Comparison of ENCODE assay signal across 18 cellular contexts in genomic region chr1:12057940-12058687, GRCh38. TPM values are rescaled to one million over a fixed set of nuclear protein-coding genes. Genes with fewer than 3 reads are reported as not detected.
DNase-seq lines count a peak whose midpoint lies in the region; ATAC-seq, FAIRE-seq and TF ChIP-seq lines count a peak whose summit lies in the region.
"Had no signal": no experiment of that assay in that cellular context is flagged by ENCODE, and none has a peak within 500 bp of the region (broad histone marks: within the 10 kb centered on the region; RNA-seq: fewer than 3 reads in every experiment).

No MANE protein-coding gene starts in this region.

- 85% methylated on average over 2 of the region's 4 CpGs for WGBS in A549 (ENCODE audit: missing lambda C conversion rate)
- 50% methylated on average over 4 of the region's 4 CpGs for WGBS in GM12878 (ENCODE audit: insufficient coverage, insufficient replicate concordance, low lambda C conversion rate, missing lambda C conversion rate)
- WGBS in upper lobe of left lung, 2 donors = 76 to 87% methylated on average over 3 to 4 of the region's 4 CpGs

- H3K4me3 Mint-ChIP-seq in activated CD4-positive, alpha-beta memory T cell treated with anti-CD3 and anti-CD28 coated beads, Interleukin-2, amount 10 ng/mL, durations not matched to agents 7 days and 5 days = no peak overlapping the region
- no peak overlapping the region for H3K4me3 Mint-ChIP-seq in activated CD4-positive, alpha-beta memory T cell treated with anti-CD3 and anti-CD28 coated beads for 36 hours
- H3K4me3 Mint-ChIP-seq: B cell; CD4-positive, alpha-beta T cell had no signal

- RAD21 ChIA-PET in GM12878 (lab: Charles Lee; ENCODE audit: unreplicated experiment) = interaction anchor here (0.6 to 5.7 kb wide), 9 partner anchors 9 to 140 kb away, joined by 3 to 34 read pairs (median 9); partner anchors contain the start of gene MIIP

- no peak for TF ChIP-seq POLR2A in A549 (IDR thresholded peaks at IDR 0.05; ENCODE audit: low read length)
- TF ChIP-seq POLR2A in GM12878 (IDR thresholded peaks at IDR 0.05; ENCODE audit: low read depth, low read length) = no peak
- TF ChIP-seq POLR2A in upper lobe of left lung (IDR thresholded peaks at IDR 0.05) = no peak

- intact Hi-C loops in activated CD4-positive, alpha-beta memory T cell treated with anti-CD3 and anti-CD28 coated beads for 36 hours (cut with micrococcal nuclease) = no loop called here
- intact Hi-C loops in GM12878 (cut with micrococcal nuclease; ENCODE audit: unreplicated experiment) = no loop called here

- TF ChIP-seq CTCF in A549 (IDR thresholded peaks at IDR 0.05) = no peak
- no peak for TF ChIP-seq CTCF in GM12878 (IDR thresholded peaks at IDR 0.05 in 2 of 3, conservative IDR thresholded peaks at IDR 0.05 in 1 of 3; ENCODE audit: control insufficient read depth in 2 of 3, extremely low read depth in 1 of 3, insufficient read depth in 1 of 3, low read depth in 3 of 3, low read length in 3 of 3)
- TF ChIP-seq CTCF in upper lobe of left lung (IDR thresholded peaks at IDR 0.05) = no peak

- H3K36me3 ChIP-seq in GM12878 (ENCODE audit: control insufficient read depth in 2 of 2, insufficient read depth in 2 of 2, low read length in 1 of 2) (no peaks in the 10 kb centered on the region), upper lobe of left lung (no peaks in the 10 kb centered on the region)

- H3K9ac ChIP-seq in GM12878 (ENCODE audit: control insufficient read depth, insufficient read depth, low read length) = no peak overlapping the region; the same call in 1 of the 2 replicates
- H3K9ac ChIP-seq: GM23248 had no signal

- SMC1A ChIA-PET in GM12878 (lab: Charles Lee; ENCODE audit: uncharacterized antibody, unreplicated experiment) = interaction anchor here (1.0 to 14.3 kb wide), 5 partner anchors 10 to 24 kb away, joined by 3 to 209 read pairs (median 37); partner anchors contain the start of gene TNFRSF8

- peaks cover 83% of the 10 kb centered on the region for H3K4me1 Mint-ChIP-seq in activated CD4-positive, alpha-beta memory T cell treated with anti-CD3 and anti-CD28 coated beads, Interleukin-2, amount 10 ng/mL, durations not matched to agents 7 days and 5 days
- H3K4me1 Mint-ChIP-seq in activated CD4-positive, alpha-beta memory T cell treated with anti-CD3 and anti-CD28 coated beads for 36 hours (ENCODE audit: low read depth) = peaks cover 77% of the 10 kb centered on the region

- no peaks in the 10 kb centered on the region for H3K27me3 ChIP-seq in GM12878 (replicated peaks in 1 of 2; ENCODE audit: control insufficient read depth in 2 of 2, insufficient read depth in 2 of 2, low read length in 1 of 2)
- H3K27me3 ChIP-seq in upper lobe of left lung = peaks cover 0 to 4% (median 2%) of the 10 kb centered on the region in 4 donors

- CTCF ChIA-PET in activated CD4-positive, alpha-beta memory T cell treated with anti-CD3 and anti-CD28 coated beads, Interleukin-2, amount 10 ng/mL, durations not matched to agents 7 days and 5 days (lab: Charles Lee) = interaction anchor here (0.9 kb wide), 1 partner anchor 11 kb away, joined by 3 read pairs; no protein-coding TSS in a partner anchor
- CTCF ChIA-PET in activated CD4-positive, alpha-beta memory T cell treated with anti-CD3 and anti-CD28 coated beads for 36 hours (lab: Charles Lee) = interaction anchor here (0.8 to 1.2 kb wide), 4 partner anchors 10 to 21 kb away, joined by 3 to 5 read pairs (median 3); no protein-coding TSS in a partner anchor
- CTCF ChIA-PET in A549 (lab: Yijun Ruan, JAX) (interaction anchor here (1.4 kb wide), 1 partner anchor 14 kb away, joined by 3 read pairs; no protein-coding TSS in a partner anchor), GM12878 (lab: Yijun Ruan, JAX) (interaction anchor here (1.0 to 3.6 kb wide), 7 partner anchors 8 to 39 kb away, joined by 3 to 16 read pairs (median 5); partner anchors contain the start of gene MIIP)

- BruUV-seq in GM12878 (replicated peaks; lab: Mats Ljungman, UMichigan) = no TSS peak

- no peak overlapping the region for H3K27ac ChIP-seq in A549
- peak overlapping the region; percentile 80 for H3K27ac ChIP-seq in GM12878 (ENCODE audit: control insufficient read depth, insufficient read depth)
- H3K27ac ChIP-seq in upper lobe of left lung = no peak overlapping the region
- H3K27ac ChIP-seq: GM23248 had no signal

- POLR2A ChIA-PET in activated CD4-positive, alpha-beta memory T cell treated with anti-CD3 and anti-CD28 coated beads, Interleukin-2, amount 10 ng/mL, durations not matched to agents 7 days and 5 days (lab: Charles Lee) = interaction anchor here (0.8 to 6.6 kb wide), 7 partner anchors 8 to 149 kb away, joined by 3 to 47 read pairs (median 9); partner anchors contain the start of gene TNFRSF8
- POLR2A ChIA-PET in activated CD4-positive, alpha-beta memory T cell treated with anti-CD3 and anti-CD28 coated beads for 36 hours (lab: Charles Lee) = interaction anchor here (1.3 to 4.4 kb wide), 5 partner anchors 9 to 150 kb away, joined by 3 to 23 read pairs (median 17); partner anchors contain the start of gene MIIP
- POLR2A ChIA-PET in A549 (lab: Yijun Ruan, JAX) = no interaction called here
- POLR2A ChIA-PET in GM12878 (lab: Charles Lee) = interaction anchor here (0.6 to 11.1 kb wide), 9 partner anchors 9 to 150 kb away, joined by 3 to 134 read pairs (median 10); partner anchors contain the start of gene MIIP

- FAIRE-seq in A549 (lab: Jason Lieb, UNC) (no peak), GM19239 (lab: Jason Lieb, UNC) (peak; percentile 31), GM12878 (lab: Jason Lieb, UNC) (no peak)

- no peaks in the 10 kb centered on the region for H3K9me3 Mint-ChIP-seq in activated CD4-positive, alpha-beta memory T cell treated with anti-CD3 and anti-CD28 coated beads, Interleukin-2, amount 10 ng/mL, durations not matched to agents 7 days and 5 days
- no peaks in the 10 kb centered on the region for H3K9me3 Mint-ChIP-seq in activated CD4-positive, alpha-beta memory T cell treated with anti-CD3 and anti-CD28 coated beads for 36 hours
- H3K9me3 Mint-ChIP-seq: CD4-positive, alpha-beta T cell had no signal

- TF ChIP-seq RAD21 in A549 (conservative IDR thresholded peaks at IDR 0.05 in 1 of 2, IDR thresholded peaks at IDR 0.05 in 1 of 2) (no peak), GM12878 (IDR thresholded peaks at IDR 0.05; ENCODE audit: insufficient read depth, low read depth, low read length) (no peak)

- H3K79me2 ChIP-seq in GM12878 (ENCODE audit: control insufficient read depth, insufficient read depth, low read length) = peaks cover 17% of the 10 kb centered on the region

- H3K4me3 ChIP-seq in A549 (no peak overlapping the region), GM12878 (no peak overlapping the region), upper lobe of left lung (no peak overlapping the region)
- H3K4me3 ChIP-seq: GM23248 had no signal

- H4K20me1 ChIP-seq in GM12878 (ENCODE audit: control insufficient read depth, insufficient read depth) = no peaks in the 10 kb centered on the region

- H3K27me3 Mint-ChIP-seq in activated CD4-positive, alpha-beta memory T cell treated with anti-CD3 and anti-CD28 coated beads, Interleukin-2, amount 10 ng/mL, durations not matched to agents 7 days and 5 days = peaks cover 4% of the 10 kb centered on the region
- H3K27me3 Mint-ChIP-seq in activated CD4-positive, alpha-beta memory T cell treated with anti-CD3 and anti-CD28 coated beads for 36 hours = peaks cover 9% of the 10 kb centered on the region

- H3K27ac Mint-ChIP-seq in activated CD4-positive, alpha-beta memory T cell treated with anti-CD3 and anti-CD28 coated beads, Interleukin-2, amount 10 ng/mL, durations not matched to agents 7 days and 5 days = peak overlapping the region; percentile 61
- H3K27ac Mint-ChIP-seq in activated CD4-positive, alpha-beta memory T cell treated with anti-CD3 and anti-CD28 coated beads for 36 hours = no peak overlapping the region
- H3K27ac Mint-ChIP-seq: B cell; CD4-positive, alpha-beta T cell had no signal

- no peak overlapping the region for H2AFZ ChIP-seq in GM12878 (ENCODE audit: control insufficient read depth, low read depth, low read length)
- H2AFZ ChIP-seq: GM23248 had no signal

- H3K9me3 ChIP-seq in A549 = no peaks in the 10 kb centered on the region
- H3K9me3 ChIP-seq in GM12878 (replicated peaks; ENCODE audit: control insufficient read depth, insufficient read depth, low read length) = peaks cover 2% of the 10 kb centered on the region; the same call in 2 of the 3 replicates
- no peaks in the 10 kb centered on the region for H3K9me3 ChIP-seq in upper lobe of left lung

- TF ChIP-seq EP300 in A549 (IDR thresholded peaks at IDR 0.05) (no peak), GM12878 (IDR thresholded peaks at IDR 0.05; ENCODE audit: borderline replicate concordance in 1 of 2, control insufficient read depth in 1 of 2, low read depth in 2 of 2, low read length in 2 of 2) (no peak), upper lobe of left lung (IDR thresholded peaks at IDR 0.05) (no peak)

- DNase-seq in activated CD4-positive, alpha-beta memory T cell treated with anti-CD3 and anti-CD28 coated beads, Interleukin-2, amount 10 ng/mL, durations not matched to agents 7 days and 5 days = no peak
- no peak for DNase-seq in activated CD4-positive, alpha-beta memory T cell treated with anti-CD3 and anti-CD28 coated beads for 36 hours
- DNase-seq in A549 (ENCODE audit: low read depth in 1 of 2, low spot score in 1 of 2) (no peak), GM19239 (ENCODE audit: insufficient read length, low spot score) (no peak), GM12878 (ENCODE audit: low read depth, low spot score) (no peak), ACHN (no peak), upper lobe of left lung (no peak)
- DNase-seq: 8988T; C1 segment of cervical spinal cord; Calu3; CD4-positive, alpha-beta T cell; DMS79; H7; KBM-7 had no signal

- ATAC-seq in A549 (no peak), GM12878 (no peak), upper lobe of left lung (ENCODE audit: low FRiP score in 2 of 2) (no peak), HG03439 (IDR thresholded peaks at IDR 0.05; ENCODE audit: unreplicated experiment) (no peak)

- H3K4me2 ChIP-seq in A549 = no peak overlapping the region
- no peak overlapping the region; the same call in 1 of the 2 replicates for H3K4me2 ChIP-seq in GM12878 (ENCODE audit: control insufficient read depth, insufficient read depth)

- H3K36me3 Mint-ChIP-seq in activated CD4-positive, alpha-beta memory T cell treated with anti-CD3 and anti-CD28 coated beads, Interleukin-2, amount 10 ng/mL, durations not matched to agents 7 days and 5 days (ENCODE audit: low read depth) = no peaks in the 10 kb centered on the region
- H3K36me3 Mint-ChIP-seq in activated CD4-positive, alpha-beta memory T cell treated with anti-CD3 and anti-CD28 coated beads for 36 hours = peaks cover 3% of the 10 kb centered on the region

- in situ Hi-C loops in GM12878 (cut with MboI) (loop anchor here (25.0 kb wide), 1 partner anchor 1654 kb away; the partner anchor contains the start of gene PRDM2), ACHN (cut with HindIII; ENCODE audit: low pct_ligation_motif_present, low pct_unique_long_range_greater_than_20kb, low sequenced_read_pairs) (no loop called here)

- no peaks in the 10 kb centered on the region for H3K4me1 ChIP-seq in A549
- H3K4me1 ChIP-seq in GM12878 (ENCODE audit: control insufficient read depth, insufficient read depth, low read length) = peaks cover 74% of the 10 kb centered on the region
- H3K4me1 ChIP-seq in upper lobe of left lung = peaks cover 0 to 2% (median 2%) of the 10 kb centered on the region in 4 donors

RNA-seq across cellular contexts. Expression of gene TNFRSF8, which starts 5.0 kb away (rescaled TPM):
- 10 to 100 TPM; 32.9 to 34.3 TPM for total RNA-seq in activated CD4-positive, alpha-beta memory T cell treated with anti-CD3 and anti-CD28 coated beads, Interleukin-2, amount 10 ng/mL, durations not matched to agents 7 days and 5 days
- 10 to 100 TPM; 31.1 to 33.2 TPM for total RNA-seq in activated CD4-positive, alpha-beta memory T cell treated with anti-CD3 and anti-CD28 coated beads for 36 hours
- polyA plus RNA-seq in A549 (2011; rRNA removed) (0.05 TPM in 2 replicates), A549 (2017; fragmentation: RNase III; extraction: RNeasy Plus Mini Kit Qiagen cat#74134 plus additional on column Dnase treatment) (0.04 TPM in 1 of 3 replicates, not detected in the others), GM12878 (2011; rRNA removed) (18.2 and 40.5 TPM in 2 replicates), GM12878 (2014; fragmentation: Illumina TruSeq; extraction: Trizol) (12.4 and 49.6 TPM in 2 replicates), GM12878 (2014; fragmentation: Nextera tagmentation; extraction: Ambion mirVana) (10 to 100 TPM in 1 of 2 experiments, 1 to 10 TPM in 1; 9.8 to 32.0 TPM), GM12878 (2014; rRNA removed) (68.0 and 85.0 TPM in 2 replicates), GM12878 (2016; fragmentation: Nextera tagmentation; extraction: Ambion mirVana) (10 to 100 TPM; 69.7 to 71.9 TPM)
- polyA plus RNA-seq in A549 (2012; cell fraction: cytosol; rRNA removed) = 0.04 TPM in 2 replicates
- 0.12 and 0.20 TPM in 2 replicates for polyA plus RNA-seq in A549 (2012; cell fraction: nucleus; rRNA removed)
- polyA minus RNA-seq in A549 (2011; rRNA and poly(A)+ RNA removed) = not detected in 2 replicates
- total RNA-seq in GM12878 (2013; cell fraction: nucleolus; rRNA removed) = 152 and 169 TPM in 2 replicates
- total RNA-seq in GM12878 (2014; rRNA removed) (59.6 and 71.1 TPM in 2 replicates), GM12878 (2014; rRNA removed; fragmentation: Illumina TruSeq; extraction: Trizol) (32.8 and 40.6 TPM in 2 replicates), GM12878 (2021) (114 and 115 TPM in 2 replicates), upper lobe of left lung (1 to 10 TPM in 4 of 6 donors, under 1 TPM in 2; 0.22 to 3.3 (median 1.2) TPM)
- 15.7 TPM for polyA plus RNA-seq in GM12878 (2011; ENCODE audit: low read depth)
- 58.2 and 63.2 TPM in 2 replicates for polyA plus RNA-seq in GM12878 (2011; cell fraction: cytosol; rRNA removed)
- 60.0 and 69.8 TPM in 2 replicates for polyA plus RNA-seq in GM12878 (2011; cell fraction: nucleus; rRNA removed)
- 37.2 and 56.8 TPM in 2 replicates for polyA plus RNA-seq in GM12878 (2012)
- polyA minus RNA-seq in GM12878 (2011; rRNA and poly(A)+ RNA removed) = 33.1 and 63.8 TPM in 2 replicates
- 32.3 and 32.7 TPM in 2 replicates for polyA minus RNA-seq in GM12878 (2011; cell fraction: cytosol; rRNA and poly(A)+ RNA removed)
- polyA minus RNA-seq in GM12878 (2011; cell fraction: nucleus; rRNA and poly(A)+ RNA removed) = 25.4 and 41.4 TPM in 2 replicates
- total RNA-seq: Calu3, G401, GM23248 had no signal

RNA-seq across cellular contexts. Expression of gene MIIP, which starts 38.8 kb away (rescaled TPM):
- 10 to 100 TPM; 98.3 to 98.6 TPM for total RNA-seq in activated CD4-positive, alpha-beta memory T cell treated with anti-CD3 and anti-CD28 coated beads, Interleukin-2, amount 10 ng/mL, durations not matched to agents 7 days and 5 days
- 10 to 100 TPM; 46.1 to 47.9 TPM for total RNA-seq in activated CD4-positive, alpha-beta memory T cell treated with anti-CD3 and anti-CD28 coated beads for 36 hours
- polyA plus RNA-seq in A549 (2011; rRNA removed) = 7.1 and 8.5 TPM in 2 replicates
- polyA plus RNA-seq in A549 (2012; cell fraction: cytosol; rRNA removed) = 22.5 and 30.4 TPM in 2 replicates
- 110 and 147 TPM in 2 replicates for polyA plus RNA-seq in A549 (2012; cell fraction: nucleus; rRNA removed)
- 11.1 to 14.2 TPM (median 13.9 TPM) in 3 replicates for polyA plus RNA-seq in A549 (2017; fragmentation: RNase III; extraction: RNeasy Plus Mini Kit Qiagen cat#74134 plus additional on column Dnase treatment)
- polyA minus RNA-seq in A549 (2011; rRNA and poly(A)+ RNA removed) = 7.5 and 11.2 TPM in 2 replicates
- total RNA-seq in GM12878 (2013; cell fraction: nucleolus; rRNA removed) = 69.0 and 77.4 TPM in 2 replicates
- total RNA-seq in GM12878 (2014; rRNA removed) = 68.8 and 71.3 TPM in 2 replicates
- total RNA-seq in GM12878 (2014; rRNA removed; fragmentation: Illumina TruSeq; extraction: Trizol) = 16.6 and 17.1 TPM in 2 replicates
- total RNA-seq in GM12878 (2021) = 56.2 and 57.2 TPM in 2 replicates
- 12.2 TPM for polyA plus RNA-seq in GM12878 (2011; ENCODE audit: low read depth)
- 8.8 and 21.5 TPM in 2 replicates for polyA plus RNA-seq in GM12878 (2011; rRNA removed)
- polyA plus RNA-seq in GM12878 (2011; cell fraction: cytosol; rRNA removed) = 30.0 and 54.7 TPM in 2 replicates
- polyA plus RNA-seq in GM12878 (2011; cell fraction: nucleus; rRNA removed) = 275 and 289 TPM in 2 replicates
- polyA plus RNA-seq in GM12878 (2012) = 37.9 and 40.1 TPM in 2 replicates
- 5.4 and 11.6 TPM in 2 replicates for polyA plus RNA-seq in GM12878 (2014; fragmentation: Illumina TruSeq; extraction: Trizol)
- 1 to 10 TPM in 1 of 2 experiments, under 1 TPM in 1; 0.84 to 5.1 TPM for polyA plus RNA-seq in GM12878 (2014; fragmentation: Nextera tagmentation; extraction: Ambion mirVana)
- polyA plus RNA-seq in GM12878 (2014; rRNA removed) = 65.2 and 70.6 TPM in 2 replicates
- 10 to 100 TPM; 82.3 to 95.7 TPM for polyA plus RNA-seq in GM12878 (2016; fragmentation: Nextera tagmentation; extraction: Ambion mirVana)
- 13.8 and 33.1 TPM in 2 replicates for polyA minus RNA-seq in GM12878 (2011; rRNA and poly(A)+ RNA removed)
- 16.1 and 21.0 TPM in 2 replicates for polyA minus RNA-seq in GM12878 (2011; cell fraction: cytosol; rRNA and poly(A)+ RNA removed)
- 22.2 and 38.7 TPM in 2 replicates for polyA minus RNA-seq in GM12878 (2011; cell fraction: nucleus; rRNA and poly(A)+ RNA removed)
- 10 to 100 TPM; 39.6 to 87.1 (median 50.1) TPM for total RNA-seq in upper lobe of left lung

Comparison
In these comparisons a context has a peak if more than half of its experiments do, and no peak if none do; other contexts are left out.
1. RNA of gene TNFRSF8, which starts 5.0 kb away (total RNA-seq): 32.8 to 169 TPM in GM12878, 32.9 to 34.3 TPM in activated CD4-positive, alpha-beta memory T cell treated with anti-CD3 and anti-CD28 coated beads, Interleukin-2, amount 10 ng/mL, durations not matched to agents 7 days and 5 days and 31.1 to 33.2 TPM in activated CD4-positive, alpha-beta memory T cell treated with anti-CD3 and anti-CD28 coated beads for 36 hours; 0.22 to 3.3 TPM in upper lobe of left lung; every median in the first group is over 4 times any median in the second.